Comparison of ENCODE assay signal across 11 cellular contexts in the genomic region with DNA sequence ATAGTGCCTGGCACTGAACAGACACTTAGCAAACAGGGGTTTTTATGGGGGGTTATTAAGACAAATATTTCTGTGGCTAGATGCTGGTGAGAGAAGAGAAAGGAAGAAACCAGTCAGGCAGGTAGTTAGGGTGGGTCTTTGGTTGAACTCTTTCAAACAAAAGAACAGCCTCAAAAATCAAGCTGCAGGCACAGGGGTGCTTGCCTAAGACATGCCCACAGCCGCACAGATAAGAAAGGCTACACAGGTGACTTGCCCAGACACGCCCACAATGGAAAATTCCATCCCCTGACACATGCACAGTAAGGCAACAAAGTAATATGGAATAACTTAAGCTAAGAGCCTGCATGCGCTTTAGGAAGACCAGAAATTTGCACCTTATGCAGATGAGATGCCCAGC.
"Had no signal": no experiment of that assay in that cellular context is flagged by ENCODE, and none has a peak within 500 bp of the region (broad histone marks: within the 10 kb centered on the region; RNA-seq: fewer than 3 reads in every experiment).

No MANE protein-coding gene starts in this region.

- H3K4me3 ChIP-seq: cardiac muscle cell, colonic mucosa, psoas muscle had no signal

- H3K27ac ChIP-seq: cardiac muscle cell, colonic mucosa, psoas muscle had no signal

- DNase-seq: activated CD4-positive, alpha-beta T cell treated with anti-CD3 and anti-CD28 coated beads, Interleukin-2, amount 10 ng/mL, durations not matched to agents 7 days and 5 days; activated CD4-positive, CD25-positive, alpha-beta regulatory T cell; activated T-cell treated with anti-CD3 and anti-CD28 coated beads, Interleukin-2, amount 50 U/mL, for 1 hour; colonic mucosa; effector CD8-positive, alpha-beta T cell; natural killer cell; psoas muscle; SK-N-SH; stimulated activated CD4-positive, alpha-beta T cell treated with anti-CD3 and anti-CD28 coated beads, Interleukin-2, amount 100 ng/mL, for 24 hours; stimulated activated naive B cell treated with anti-CD40 and anti-IgM and Interleukin-4, amounts not matched to agents 10 μg/mL and 1 μg/mL and 100 μg/mL, for 72 hours had no signal

- H3K9me3 ChIP-seq: colonic mucosa, psoas muscle, SK-N-SH had no signal

- H3K36me3 ChIP-seq: cardiac muscle cell, colonic mucosa had no signal

- H3K27me3 ChIP-seq: cardiac muscle cell, colonic mucosa had no signal

- H3K4me1 ChIP-seq: colonic mucosa, psoas muscle had no signal
